ENCODE assay signal across 10 cellular contexts in the genomic region with DNA sequence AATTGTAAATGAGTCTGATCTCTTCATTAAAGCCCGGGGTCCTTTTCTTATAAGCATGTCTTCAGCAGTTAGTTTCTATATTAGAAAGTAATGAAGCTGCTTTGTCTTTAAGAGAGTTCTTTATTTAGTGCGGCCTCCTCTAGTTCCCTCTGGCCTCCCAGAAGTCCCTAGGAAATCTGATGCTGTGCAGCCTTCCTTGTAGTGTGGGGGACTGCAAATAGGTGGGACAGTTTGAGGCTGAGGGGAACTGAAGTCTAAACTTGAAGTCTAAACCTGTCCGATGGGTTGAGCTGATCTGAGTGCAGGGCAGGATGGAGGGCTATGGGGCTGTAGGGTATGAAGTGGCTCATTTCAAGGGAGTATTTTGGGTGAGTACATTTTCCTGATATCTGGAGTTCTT. TPM values are rescaled to one million over a fixed set of nuclear protein-coding genes. Genes with fewer than 3 reads are reported as not detected.
DNase-seq lines count a peak whose midpoint lies in the region; ATAC-seq, FAIRE-seq and TF ChIP-seq lines count a peak whose summit lies in the region.
"Had no signal": no experiment of that assay in that cellular context is flagged by ENCODE, and none has a peak within 500 bp of the region (broad histone marks: within the 10 kb centered on the region; RNA-seq: fewer than 3 reads in every experiment).

No MANE protein-coding gene starts in this region.

- FAIRE-seq in K562 (lab: Jason Lieb, UNC), result no peak

- H3K9ac ChIP-seq in K562 (ENCODE audit: insufficient read depth in 1 of 2, low read depth in 2 of 2, low read length in 2 of 2), result no peak overlapping the region

- in situ Hi-C loops in K562 (cut with MboI), result no loop called here
- in situ Hi-C loops in transverse colon (cut with MboI; ENCODE audit: low pct_ligation_motif_present in 1 of 4, low pct_unique_long_range_greater_than_20kb in 1 of 4, low sequenced_read_pairs in 3 of 4), result no loop called here

- TF ChIP-seq RAD21 in K562 (CRISPR knock-in tag; conservative IDR thresholded peaks at IDR 0.05 in 1 of 2, IDR thresholded peaks at IDR 0.05 in 1 of 2), result no peak

- peak overlapping the region; percentile 51 for H3K4me3 Mint-ChIP-seq in activated naive CD4-positive, alpha-beta T cell treated with anti-CD3 and anti-CD28 coated beads, Interleukin-2, amount 50 U/mL, for 24 hours
- H3K4me3 Mint-ChIP-seq: activated CD8-positive, alpha-beta T cell treated with anti-CD3 and anti-CD28 coated beads, Interleukin-2, amount 10 ng/mL, durations not matched to agents 7 days and 5 days had no signal

- BruUV-seq in K562 (replicated peaks; lab: Mats Ljungman, UMichigan), result TSS peak; percentile 67

- ATAC-seq in K562, result no peak
- peak; percentile 30 for ATAC-seq in left lung
- ATAC-seq: activated CD8-positive, alpha-beta T cell treated with anti-CD3 and anti-CD28 coated beads, Interleukin-2, amount 10 ng/mL, durations not matched to agents 7 days and 5 days had no signal

- no peaks in the 10 kb centered on the region for H3K9me1 ChIP-seq in K562 (ENCODE audit: control insufficient read depth, insufficient read depth, low read length)

- TF ChIP-seq CTCF in K562 (IDR thresholded peaks at IDR 0.05 in 2 of 3, conservative IDR thresholded peaks at IDR 0.05 in 1 of 3; ENCODE audit: insufficient read depth in 2 of 3, low read depth in 1 of 3, low read length in 3 of 3) (no peak), left lung (IDR thresholded peaks at IDR 0.05) (no peak), transverse colon (IDR thresholded peaks at IDR 0.05) (no peak)

- no peak overlapping the region for H2AFZ ChIP-seq in K562 (ENCODE audit: low read depth, low read length)

- no peaks in the 10 kb centered on the region for H3K36me3 Mint-ChIP-seq in activated naive CD4-positive, alpha-beta T cell treated with anti-CD3 and anti-CD28 coated beads, Interleukin-2, amount 50 U/mL, for 24 hours

- no peak overlapping the region for H3K27ac Mint-ChIP-seq in activated naive CD4-positive, alpha-beta T cell treated with anti-CD3 and anti-CD28 coated beads, Interleukin-2, amount 50 U/mL, for 24 hours
- H3K27ac Mint-ChIP-seq: activated CD8-positive, alpha-beta T cell treated with anti-CD3 and anti-CD28 coated beads, Interleukin-2, amount 10 ng/mL, durations not matched to agents 7 days and 5 days had no signal

- H3K9me3 ChIP-seq in K562 (replicated peaks; ENCODE audit: control insufficient read depth, insufficient read depth, low read depth, low read length) (no peaks in the 10 kb centered on the region), left lung (no peaks in the 10 kb centered on the region), transverse colon (no peaks in the 10 kb centered on the region)

- no peak overlapping the region for H3K4me2 ChIP-seq in K562 (ENCODE audit: insufficient read depth, low read length)

- no peaks in the 10 kb centered on the region for H3K36me3 ChIP-seq in K562 (ENCODE audit: control insufficient read depth, insufficient read depth, low read length)
- H3K36me3 ChIP-seq in left lung, result no peaks in the 10 kb centered on the region
- no peaks in the 10 kb centered on the region for H3K36me3 ChIP-seq in transverse colon

- DNase-seq in activated naive CD4-positive, alpha-beta T cell treated with anti-CD3 and anti-CD28 coated beads, Interleukin-2, amount 50 U/mL, for 16 hours, result no peak
- DNase-seq in K562 (ENCODE audit: extremely low read depth in 1 of 4, low spot score in 3 of 4), result no peak
- DNase-seq in left lung, result no peak
- DNase-seq in transverse colon, result no peak
- DNase-seq in stimulated activated CD4-positive, alpha-beta T cell treated with anti-CD3 and anti-CD28 coated beads, Interleukin-15, amount 100 ng/mL, for 24 hours, result no peak
- DNase-seq in epidermal melanocyte (ENCODE audit: insufficient read length, low spot score), result no peak
- DNase-seq in activated CD8-positive, alpha-beta memory T cell treated with anti-CD3 and anti-CD28 coated beads for 24 hours, result no peak
- DNase-seq: stimulated activated CD4-positive, alpha-beta T cell treated with anti-CD3 and anti-CD28 coated beads, Interleukin-4, amount 100 ng/mL, for 24 hours had no signal

- POLR2A ChIA-PET in K562 (lab: Yijun Ruan, JAX), result interaction anchor here (0.7 to 1.3 kb wide), 4 partner anchors 9 to 55 kb away, joined by 3 to 6 read pairs (median 3); no protein-coding TSS in a partner anchor

- TF ChIP-seq EP300 in K562 (IDR thresholded peaks at IDR 0.05; ENCODE audit: low read length) (no peak), transverse colon (IDR thresholded peaks at IDR 0.05; ENCODE audit: low read depth) (no peak)

- H3K4me1 Mint-ChIP-seq in activated naive CD4-positive, alpha-beta T cell treated with anti-CD3 and anti-CD28 coated beads, Interleukin-2, amount 50 U/mL, for 24 hours, result peaks cover 19% of the 10 kb centered on the region

- intact Hi-C loops in K562 (cut with micrococcal nuclease), result no loop called here
- intact Hi-C loops in left lung (cut with DNase I), result no loop called here
- intact Hi-C loops in transverse colon (cut with DNase I; ENCODE audit: low total_unique reads), result no loop called here

- no peaks in the 10 kb centered on the region for H3K9me3 Mint-ChIP-seq in activated naive CD4-positive, alpha-beta T cell treated with anti-CD3 and anti-CD28 coated beads, Interleukin-2, amount 50 U/mL, for 24 hours

- no peak overlapping the region for H3K4me3 ChIP-seq in K562
- peak overlapping the region; percentile 4 to 81 for H3K4me3 ChIP-seq in left lung
- peak overlapping the region in 1 of 4 donors; percentile 75 for H3K4me3 ChIP-seq in transverse colon

- H4K20me1 ChIP-seq in K562 (replicated peaks; ENCODE audit: control insufficient read depth, insufficient read depth, low read length), result peaks cover 11% of the 10 kb centered on the region

- peaks cover 35% of the 10 kb centered on the region for H3K27me3 Mint-ChIP-seq in activated naive CD4-positive, alpha-beta T cell treated with anti-CD3 and anti-CD28 coated beads, Interleukin-2, amount 50 U/mL, for 24 hours

- H3K79me2 ChIP-seq in K562 (ENCODE audit: control insufficient read depth, insufficient read depth, low read length), result no peaks in the 10 kb centered on the region

- WGBS in K562 (ENCODE audit: insufficient coverage, low coverage, missing lambda C conversion rate), result 25% methylated on average over 3 of the region's 3 CpGs
- WGBS in transverse colon (ENCODE audit: low coverage in 1 of 2), 2 donors, result 53 to 69% methylated on average over 2 to 3 of the region's 3 CpGs

- H3K27ac ChIP-seq in K562 (ENCODE audit: extremely low read depth, low read depth, low read length), result no peak overlapping the region
- peak overlapping the region in 1 of 2 donors; percentile 25 for H3K27ac ChIP-seq in left lung
- peak overlapping the region in 3 of 4 donors; percentile 24 to 40 (median 24) for H3K27ac ChIP-seq in transverse colon

- TF ChIP-seq POLR2A in K562 (conservative IDR thresholded peaks at IDR 0.05), result no peak
- no peak for TF ChIP-seq POLR2A in transverse colon (IDR thresholded peaks at IDR 0.05)

- CTCF ChIA-PET in K562 (lab: Yijun Ruan, JAX; ENCODE audit: low intra/inter-chr PET ratio), result no interaction called here

- peaks cover 14 to 29% of the 10 kb centered on the region in 2 experiments; a peak in 4 of 5 replicates for H3K27me3 ChIP-seq in K562 (ENCODE audit: control insufficient read depth in 2 of 2, insufficient read depth in 2 of 2, low read length in 2 of 2)
- H3K27me3 ChIP-seq in left lung, result peaks cover 0 to 43% of the 10 kb centered on the region in 2 donors
- no peaks in the 10 kb centered on the region for H3K27me3 ChIP-seq in transverse colon

- H3K4me1 ChIP-seq in K562 (replicated peaks in 1 of 2; ENCODE audit: control insufficient read depth in 2 of 2, insufficient read depth in 2 of 2, low read length in 2 of 2), result peaks cover 5 to 16% of the 10 kb centered on the region in 2 experiments; a peak in 4 of 5 replicates
- peaks cover 25 to 47% of the 10 kb centered on the region in 2 donors for H3K4me1 ChIP-seq in left lung
- peaks cover 4 to 54% (median 24%) of the 10 kb centered on the region in 4 donors for H3K4me1 ChIP-seq in transverse colon

RNA-seq across cellular contexts. Expression of a gene that starts 1.4 kb away (rescaled TPM):
- total RNA-seq in K562 (2011; cell fraction: chromatin; rRNA removed; ENCODE audit: low replicate concordance), result 6.8 and 14.8 TPM in 2 replicates
- 10.3 and 17.2 TPM in 2 replicates for total RNA-seq in K562 (2011; cell fraction: nucleolus; rRNA removed)
- total RNA-seq in K562 (2011; cell fraction: nucleoplasm; rRNA removed), result 10.2 and 18.6 TPM in 2 replicates
- total RNA-seq in K562 (2014; rRNA removed) (1.2 and 2.4 TPM in 2 replicates), K562 (2014; rRNA removed; fragmentation: Illumina TruSeq; extraction: Trizol) (0.83 and 0.95 TPM in 2 replicates), K562 (2015; rRNA removed; fragmentation: Illumina TruSeq; extraction: Trizol) (1.7 and 2.4 TPM in 2 replicates), K562 (2021) (3.6 and 5.1 TPM in 2 replicates), left lung (10 to 100 TPM; 71.9 to 89.5 TPM), transverse colon (100 to 1,000 TPM in 1 of 4 donors, 10 to 100 TPM in 3; 26.8 to 110 (median 45.7) TPM)
- polyA plus RNA-seq in K562 (2011; rRNA removed) (2.3 and 7.3 TPM in 2 replicates), K562 (2014; fragmentation: Illumina TruSeq; extraction: Trizol) (3.1 and 4.9 TPM in 2 replicates), K562 (2014; fragmentation: Nextera tagmentation; extraction: Ambion mirVana) (under 1 TPM; 0.11 to 0.29 TPM), K562 (2014; rRNA removed) (2.1 and 2.3 TPM in 2 replicates)
- 3.6 and 4.3 TPM in 2 replicates for polyA plus RNA-seq in K562 (2011; cell fraction: cytosol; rRNA removed)
- 9.5 and 13.6 TPM in 2 replicates for polyA plus RNA-seq in K562 (2011; cell fraction: nucleus; rRNA removed)
- 4.8 and 11.7 TPM in 2 replicates for polyA plus RNA-seq in K562 (2012)
- polyA minus RNA-seq in K562 (2011; rRNA and poly(A)+ RNA removed), result 1.5 and 3.7 TPM in 2 replicates
- polyA minus RNA-seq in K562 (2011; cell fraction: cytosol; rRNA and poly(A)+ RNA removed), result 4.5 and 7.6 TPM in 2 replicates
- polyA minus RNA-seq in K562 (2011; cell fraction: nucleus; rRNA and poly(A)+ RNA removed), result 2.4 and 3.2 TPM in 2 replicates
- total RNA-seq: activated CD8-positive, alpha-beta T cell treated with anti-CD3 and anti-CD28 coated beads, Interleukin-2, amount 10 ng/mL, durations not matched to agents 7 days and 5 days had no signal

RNA-seq across cellular contexts. Expression of a gene that starts 52.4 kb away (rescaled TPM):
- 75.1 and 77.9 TPM in 2 replicates for total RNA-seq in K562 (2011; cell fraction: chromatin; rRNA removed; ENCODE audit: low replicate concordance)
- 51.0 and 53.4 TPM in 2 replicates for total RNA-seq in K562 (2011; cell fraction: nucleolus; rRNA removed)
- 69.2 and 77.4 TPM in 2 replicates for total RNA-seq in K562 (2011; cell fraction: nucleoplasm; rRNA removed)
- total RNA-seq in K562 (2014; rRNA removed), result 19.1 and 19.2 TPM in 2 replicates
- 23.2 and 25.5 TPM in 2 replicates for total RNA-seq in K562 (2014; rRNA removed; fragmentation: Illumina TruSeq; extraction: Trizol)
- 37.3 and 41.0 TPM in 2 replicates for total RNA-seq in K562 (2015; rRNA removed; fragmentation: Illumina TruSeq; extraction: Trizol)
- total RNA-seq in K562 (2021), result 21.2 and 21.6 TPM in 2 replicates
- 21.7 and 34.0 TPM in 2 replicates for polyA plus RNA-seq in K562 (2011; rRNA removed)
- polyA plus RNA-seq in K562 (2011; cell fraction: cytosol; rRNA removed), result 12.4 and 16.3 TPM in 2 replicates
- 46.3 and 54.5 TPM in 2 replicates for polyA plus RNA-seq in K562 (2011; cell fraction: nucleus; rRNA removed)
- 26.6 and 42.1 TPM in 2 replicates for polyA plus RNA-seq in K562 (2012)
- polyA plus RNA-seq in K562 (2014; fragmentation: Illumina TruSeq; extraction: Trizol), result 47.7 and 48.5 TPM in 2 replicates
- 10 to 100 TPM in 1 of 2 experiments, 1 to 10 TPM in 1; 9.6 to 10.1 TPM for polyA plus RNA-seq in K562 (2014; fragmentation: Nextera tagmentation; extraction: Ambion mirVana)
- 17.5 and 23.6 TPM in 2 replicates for polyA plus RNA-seq in K562 (2014; rRNA removed)
- polyA minus RNA-seq in K562 (2011; rRNA and poly(A)+ RNA removed), result 26.9 and 28.7 TPM in 2 replicates
- 11.0 and 11.5 TPM in 2 replicates for polyA minus RNA-seq in K562 (2011; cell fraction: cytosol; rRNA and poly(A)+ RNA removed)
- 23.7 and 38.7 TPM in 2 replicates for polyA minus RNA-seq in K562 (2011; cell fraction: nucleus; rRNA and poly(A)+ RNA removed)
- 100 to 1,000 TPM; 121 to 126 TPM for total RNA-seq in left lung
- total RNA-seq in transverse colon, result 100 to 1,000 TPM in 3 of 4 donors, 10 to 100 TPM in 1; 77.8 to 187 (median 135) TPM
